ENCODE assay signal across 17 cellular contexts in the genomic region with DNA sequence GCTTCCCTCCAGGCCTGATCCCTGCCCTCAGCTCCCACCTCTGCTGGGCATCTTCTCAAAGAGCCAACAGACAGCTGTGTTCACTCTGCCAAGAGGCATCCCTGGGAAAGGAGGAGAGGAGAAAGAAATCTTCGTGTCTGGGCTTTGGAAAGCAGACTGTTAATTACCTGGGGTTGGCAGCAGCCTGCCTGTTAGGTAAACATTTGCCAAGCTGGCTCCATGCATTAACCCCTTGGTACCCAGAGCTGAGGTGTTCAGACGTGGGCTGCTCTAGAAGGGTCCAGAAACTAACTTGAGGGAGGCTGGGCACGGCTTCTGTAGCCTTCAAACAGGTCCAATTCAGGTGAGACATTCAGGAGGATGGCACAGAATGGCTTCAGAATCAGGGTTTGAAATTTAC. TPM values are rescaled to one million over a fixed set of nuclear protein-coding genes. Genes with fewer than 3 reads are reported as not detected.
"Had no signal": no experiment of that assay in that cellular context is flagged by ENCODE, and none has a peak within 500 bp of the region (broad histone marks: within the 10 kb centered on the region; RNA-seq: fewer than 3 reads in every experiment).

No MANE protein-coding gene starts in this region.

- DNase-seq: activated B cell treated with CpG ODN at 0.5 μM for 24 hours; activated CD4-positive, alpha-beta T cell treated with anti-CD3 and anti-CD28 coated beads, Interleukin-2, amount 10 ng/mL, durations not matched to agents 24 days and 14 days; activated naive CD4-positive, alpha-beta T cell; activated naive CD8-positive, alpha-beta T cell treated with anti-CD3 and anti-CD28 coated beads, Interleukin-2, amount 50 U/mL, for 24 hours; esophagus squamous epithelium; foreskin fibroblast; glutamatergic neuron; left lung; nephron progenitor cell; ovary; stimulated activated CD4-positive, alpha-beta T cell treated with anti-CD3 and anti-CD28 coated beads, Interleukin-15, amount 100 ng/mL, for 24 hours; stimulated activated CD4-positive, alpha-beta T cell treated with anti-CD3 and anti-CD28 coated beads, Interleukin-4, amount 100 ng/mL, for 24 hours; testis; upper lobe of right lung had no signal

- H3K27ac ChIP-seq: ascending aorta, esophagus squamous epithelium, left lung, ovary, testis, upper lobe of right lung had no signal

- ATAC-seq: activated naive CD8-positive, alpha-beta T cell treated with anti-CD3 and anti-CD28 coated beads, Interleukin-2, amount 50 U/mL, for 24 hours; left lung; upper lobe of right lung had no signal

RNA-seq across cellular contexts. Expression of a gene that starts 8.7 kb away (rescaled TPM):
- total RNA-seq: activated B cell treated with CpG ODN at 0.5 μM for 24 hours; activated CD4-positive, alpha-beta T cell treated with anti-CD3 and anti-CD28 coated beads, Interleukin-2, amount 10 ng/mL, durations not matched to agents 24 days and 14 days; bronchial epithelial cell; esophagus squamous epithelium had no signal

RNA-seq across cellular contexts. Expression of a gene that starts 33.1 kb away (rescaled TPM):
- total RNA-seq: activated B cell treated with CpG ODN at 0.5 μM for 24 hours; activated CD4-positive, alpha-beta T cell treated with anti-CD3 and anti-CD28 coated beads, Interleukin-2, amount 10 ng/mL, durations not matched to agents 24 days and 14 days; activated T-helper 1 cell treated with anti-CD3 and anti-CD28 coated beads, Interleukin-12 subunit alpha, Interleukin-12 subunit beta, Interleukin-2, Interleukin-4 antibody, amounts not matched to agents 30 ng/mL and 10 ng/mL and 1 ng/mL, durations not matched to agents 14 hours and 24 hours and 36 hours; ascending aorta; bronchial epithelial cell; esophagus squamous epithelium; upper lobe of right lung had no signal

RNA-seq across cellular contexts. Expression of a gene that starts 54.6 kb away (rescaled TPM):
- total RNA-seq: activated B cell treated with CpG ODN at 0.5 μM for 24 hours; activated CD4-positive, alpha-beta T cell treated with anti-CD3 and anti-CD28 coated beads, Interleukin-2, amount 10 ng/mL, durations not matched to agents 24 days and 14 days; activated T-helper 1 cell treated with anti-CD3 and anti-CD28 coated beads, Interleukin-12 subunit alpha, Interleukin-12 subunit beta, Interleukin-2, Interleukin-4 antibody, amounts not matched to agents 30 ng/mL and 10 ng/mL and 1 ng/mL, durations not matched to agents 14 hours and 24 hours and 36 hours; ascending aorta; bronchial epithelial cell had no signal
